In genomic region chr18:6341303-6341702, GRCh38 we compare ENCODE assay signal across 29 cellular contexts.
DNase-seq lines count a peak whose midpoint lies in the region; ATAC-seq, FAIRE-seq and TF ChIP-seq lines count a peak whose summit lies in the region.
"Had no signal": no experiment of that assay in that cellular context is flagged by ENCODE, and none has a peak within 500 bp of the region (broad histone marks: within the 10 kb centered on the region; RNA-seq: fewer than 3 reads in every experiment).

No MANE protein-coding gene starts in this region.

- BruUV-seq in HepG2 (replicated peaks; lab: Mats Ljungman, UMichigan), result no TSS peak

- H3K9me3 ChIP-seq in HepG2 (ENCODE audit: low read length), result peaks cover 19% of the 10 kb centered on the region; the same call in 1 of the 2 replicates
- H3K9me3 ChIP-seq in right lobe of liver, result no peaks in the 10 kb centered on the region
- H3K9me3 ChIP-seq: A549, BE2C had no signal

- ATAC-seq in HepG2, result no peak
- no peak for ATAC-seq in right lobe of liver
- ATAC-seq: A549; CD8-positive, alpha-beta T cell had no signal

- no peak overlapping the region for H2AFZ ChIP-seq in HepG2 (ENCODE audit: low read length)

- POLR2A ChIA-PET in HepG2 (lab: Yijun Ruan, JAX), result no interaction called here

- no peak for TF ChIP-seq RAD21 in HepG2 (CRISPR knock-in tag; IDR thresholded peaks at IDR 0.05)

- TF ChIP-seq POLR2A in HepG2 (IDR thresholded peaks at IDR 0.05; ENCODE audit: insufficient read depth in 1 of 2, low read depth in 2 of 2, low read length in 2 of 2) (no peak), right lobe of liver (IDR thresholded peaks at IDR 0.05) (no peak)

- CTCF ChIA-PET in HepG2 (lab: Yijun Ruan, JAX; ENCODE audit: low intra/inter-chr PET ratio, low total read pairs), result no interaction called here

- FAIRE-seq in HepG2 (lab: Jason Lieb, UNC), result no peak
- FAIRE-seq: A204.1, A549, D721Med had no signal

- in situ Hi-C loops in HepG2 (cut with HindIII; ENCODE audit: extremely low pct_ligation_motif_present, low pct_unique_long_range_greater_than_20kb), result no loop called here

- H3K4me3 ChIP-seq in HepG2 (replicated peaks in 1 of 3; ENCODE audit: insufficient read depth in 1 of 3, low read depth in 2 of 3, low read length in 3 of 3), result no peak overlapping the region
- no peak overlapping the region for H3K4me3 ChIP-seq in right lobe of liver
- H3K4me3 ChIP-seq: A549; BLaER1; BLaER1 treated with 17β-estradiol and CSF1 and Interleukin-3, amounts not matched to agents 10 nM and 100 nM had no signal

- DNase-seq in HepG2 (ENCODE audit: low spot score) (no peak), right lobe of liver (no peak)
- DNase-seq: 8988T; ACHN; AML-193; BE2C; C1 segment of cervical spinal cord; Caco-2; Calu3; CD4-positive, alpha-beta memory T cell; CD4-positive, alpha-beta T cell; CD4-positive, CD25-positive, alpha-beta regulatory T cell; CD8-positive, alpha-beta memory T cell; CD8-positive, alpha-beta T cell; COR-L47; DMS 273 treated with DMSO at 0.1 percent for 48 hours; DMS153; DMS53; DMS79; DMS79 treated with DMSO at 0.1 percent for 48 hours; DND-41; EL had no signal

- TF ChIP-seq EP300 in HepG2 (IDR thresholded peaks at IDR 0.05; ENCODE audit: low read depth in 2 of 2, low read length in 2 of 2) (no peak), HepG2 (CRISPR knock-in tag; IDR thresholded peaks at IDR 0.05; ENCODE audit: borderline replicate concordance) (no peak)

- intact Hi-C loops in HepG2 (cut with micrococcal nuclease; ENCODE audit: unreplicated experiment), result no loop called here
- intact Hi-C loops in right lobe of liver (cut with DNase I), result no loop called here

- H4K20me1 ChIP-seq in HepG2 (ENCODE audit: insufficient read depth, low read length), result 0 out of 2 replicates have a peak, but pooled peaks cover 4% of the 10 kb centered on the region
- H4K20me1 ChIP-seq: BLaER1; BLaER1 treated with 17β-estradiol and CSF1 and Interleukin-3, amounts not matched to agents 10 nM and 100 nM had no signal

- H3K36me3 ChIP-seq in HepG2 (replicated peaks in 1 of 2; ENCODE audit: control insufficient read depth in 1 of 2, insufficient read depth in 2 of 2, low read length in 2 of 2), result no peaks in the 10 kb centered on the region
- H3K36me3 ChIP-seq in right lobe of liver, result no peaks in the 10 kb centered on the region
- H3K36me3 ChIP-seq: BE2C; BLaER1; BLaER1 treated with 17β-estradiol and CSF1 and Interleukin-3, amounts not matched to agents 10 nM and 100 nM had no signal

- no peak for TF ChIP-seq CTCF in HepG2 (CRISPR knock-in tag; IDR thresholded peaks at IDR 0.05)
- TF ChIP-seq CTCF in right lobe of liver (IDR thresholded peaks at IDR 0.05), result no peak

- peaks cover 33% of the 10 kb centered on the region for H3K79me2 ChIP-seq in HepG2 (ENCODE audit: insufficient read depth, low read length)

- no peaks in the 10 kb centered on the region for H3K27me3 ChIP-seq in HepG2 (ENCODE audit: control insufficient read depth in 1 of 2, insufficient read depth in 2 of 2, low read length in 2 of 2)
- H3K27me3 ChIP-seq in right lobe of liver, result no peaks in the 10 kb centered on the region
- H3K27me3 ChIP-seq: BE2C; BLaER1; BLaER1 treated with 17β-estradiol and CSF1 and Interleukin-3, amounts not matched to agents 10 nM and 100 nM had no signal

- no peak overlapping the region for H3K9ac ChIP-seq in HepG2 (ENCODE audit: insufficient read depth, low read depth, low read length)
- H3K9ac ChIP-seq: BLaER1; BLaER1 treated with 17β-estradiol and CSF1 and Interleukin-3, amounts not matched to agents 10 nM and 100 nM had no signal

- H3K4me2 ChIP-seq in HepG2 (ENCODE audit: low read depth, low read length), result no peak overlapping the region
- H3K4me2 ChIP-seq: A549; BLaER1; BLaER1 treated with 17β-estradiol and CSF1 and Interleukin-3, amounts not matched to agents 10 nM and 100 nM had no signal

- H3K27ac ChIP-seq in HepG2 (ENCODE audit: extremely low read length, insufficient read depth, low read length), result no peak overlapping the region
- no peak overlapping the region for H3K27ac ChIP-seq in right lobe of liver
- H3K27ac ChIP-seq: 22Rv1; A549; BLaER1; BLaER1 treated with 17β-estradiol and CSF1 and Interleukin-3, amounts not matched to agents 10 nM and 100 nM; C4-2B had no signal

- H3K4me1 ChIP-seq in HepG2 (ENCODE audit: insufficient read depth, low read length) (peaks cover 10% of the 10 kb centered on the region), right lobe of liver (peaks cover 0 to 7% (median 0%) of the 10 kb centered on the region in 4 donors)
- H3K4me1 ChIP-seq: A549; BE2C; BLaER1; BLaER1 treated with 17β-estradiol and CSF1 and Interleukin-3, amounts not matched to agents 10 nM and 100 nM; Caco-2 had no signal

TF ChIP-seq in HepG2, 621 proteins besides CTCF, POLR2A, EP300 and RAD21:
- TF ChIP-seq CENPT (CRISPR knock-in tag; IDR thresholded peaks at IDR 0.05; ENCODE audit: low read depth), result no peak
- TF ChIP-seq ZNF160 (CRISPR knock-in tag; IDR thresholded peaks at IDR 0.05), result peak; percentile 99
- TF ChIP-seq ZSCAN5A (CRISPR knock-in tag; IDR thresholded peaks at IDR 0.05; ENCODE audit: borderline replicate concordance), result no peak
TF ChIP-seq in HepG2: peak in this region for 1.
